28 cellular contexts compared by ENCODE assay signal in genomic region chr2:180156651-180157050, GRCh38.
A peak's percentile ranks its signal among the peaks of the same experiment; 100 is the strongest.
DNase-seq lines count a peak whose midpoint lies in the region; TF ChIP-seq lines count a peak whose summit lies in the region.
"Had no signal": no experiment of that assay in that cellular context is flagged by ENCODE, and none has a peak within 500 bp of the region (broad histone marks: within the 10 kb centered on the region; RNA-seq: fewer than 3 reads in every experiment).

No MANE protein-coding gene starts in this region.

- DNase-seq in LNCaP clone FGC (ENCODE audit: low read depth): peak; percentile 96
- no peak for DNase-seq in DMS153 (lab: John Stamatoyannopoulos, UW)
- no peak for DNase-seq in head of caudate nucleus
- no peak for DNase-seq in OCI-M2 (lab: John Stamatoyannopoulos, UW; ENCODE audit: unreplicated experiment)
- DNase-seq: 8988T; ACHN; AML-193; BE2C; C1 segment of cervical spinal cord; Caco-2; Calu3; CD4-positive, alpha-beta memory T cell; CD4-positive, alpha-beta T cell; CD4-positive, CD25-positive, alpha-beta regulatory T cell; CD8-positive, alpha-beta memory T cell; CD8-positive, alpha-beta T cell; COR-L47; DMS 273 treated with DMSO at 0.1 percent for 48 hours; DMS53; DMS79; DMS79 treated with DMSO at 0.1 percent for 48 hours; DND-41; EL had no signal

- H3K27ac ChIP-seq in 22Rv1 (peak overlapping the region; percentile 56), parathyroid adenoma (no peak overlapping the region)
- H3K27ac ChIP-seq: A549; BLaER1; BLaER1 treated with 17β-estradiol and CSF1 and Interleukin-3, amounts not matched to agents 10 nM and 100 nM had no signal

- no peak overlapping the region for H3K4me3 ChIP-seq in LNCaP clone FGC (ENCODE audit: low read depth, low read length)
- no peak overlapping the region for H3K4me3 ChIP-seq in parathyroid adenoma (ENCODE audit: low read depth, low read length)
- H3K4me3 ChIP-seq: A549; BLaER1; BLaER1 treated with 17β-estradiol and CSF1 and Interleukin-3, amounts not matched to agents 10 nM and 100 nM had no signal

- H3K9ac ChIP-seq in parathyroid adenoma: no peak overlapping the region
- H3K9ac ChIP-seq: BLaER1; BLaER1 treated with 17β-estradiol and CSF1 and Interleukin-3, amounts not matched to agents 10 nM and 100 nM had no signal

- H3K79me2 ChIP-seq in parathyroid adenoma: no peaks in the 10 kb centered on the region

- no peaks in the 10 kb centered on the region for H3K4me1 ChIP-seq in parathyroid adenoma
- H3K4me1 ChIP-seq: A549; BE2C; BLaER1; BLaER1 treated with 17β-estradiol and CSF1 and Interleukin-3, amounts not matched to agents 10 nM and 100 nM; Caco-2 had no signal

- intact Hi-C loops in head of caudate nucleus (cut with DNase I): no loop called here

- no peaks in the 10 kb centered on the region for H3K36me3 ChIP-seq in parathyroid adenoma (ENCODE audit: control insufficient read depth, insufficient read depth, low read length)
- H3K36me3 ChIP-seq: BE2C; BLaER1; BLaER1 treated with 17β-estradiol and CSF1 and Interleukin-3, amounts not matched to agents 10 nM and 100 nM had no signal

- H2AFZ ChIP-seq in parathyroid adenoma: peak overlapping the region; percentile 18

- H3K27me3 ChIP-seq in parathyroid adenoma (ENCODE audit: control insufficient read depth, insufficient read depth, low read length): no peaks in the 10 kb centered on the region
- H3K27me3 ChIP-seq: BE2C; BLaER1; BLaER1 treated with 17β-estradiol and CSF1 and Interleukin-3, amounts not matched to agents 10 nM and 100 nM had no signal

- H3K9me3 ChIP-seq in parathyroid adenoma (ENCODE audit: control insufficient read depth, low read length): no peaks in the 10 kb centered on the region
- H3K9me3 ChIP-seq: A549; BE2C; BLaER1; BLaER1 treated with 17β-estradiol and CSF1 and Interleukin-3, amounts not matched to agents 10 nM and 100 nM; Caco-2 had no signal

- H3K4me2 ChIP-seq in parathyroid adenoma (ENCODE audit: low read length): no peak overlapping the region
- H3K4me2 ChIP-seq: A549; BLaER1; BLaER1 treated with 17β-estradiol and CSF1 and Interleukin-3, amounts not matched to agents 10 nM and 100 nM had no signal

- TF ChIP-seq CTCF in 22Rv1 (IDR thresholded peaks at IDR 0.05): no peak
- TF ChIP-seq CTCF in LNCaP clone FGC (IDR thresholded peaks at IDR 0.05; ENCODE audit: control insufficient read depth, extremely low read depth, insufficient read depth): no peak
- TF ChIP-seq CTCF in parathyroid adenoma (IDR thresholded peaks at IDR 0.05): no peak
